ENCODE assay signal across 30 cellular contexts in the genomic region with DNA sequence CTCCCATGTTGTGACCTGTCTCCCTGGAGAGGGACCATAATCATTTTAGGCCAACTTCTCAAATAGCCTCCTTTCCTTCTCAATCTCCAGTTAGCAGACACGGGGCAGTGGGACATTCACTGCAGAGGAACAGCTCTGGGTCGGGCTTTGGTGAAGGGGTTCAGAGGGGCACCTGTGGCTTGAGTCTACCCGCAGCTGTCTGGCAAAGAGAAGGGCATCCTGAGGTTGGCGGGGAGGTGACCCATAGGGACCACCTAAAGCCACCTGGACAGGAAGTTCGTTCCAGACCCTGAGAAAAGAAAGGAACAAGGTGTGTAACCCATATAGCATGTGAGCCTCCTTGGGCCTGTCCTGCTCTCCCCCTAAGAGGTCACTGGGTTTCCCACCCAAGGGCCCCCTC.
"Had no signal": no experiment of that assay in that cellular context is flagged by ENCODE, and none has a peak within 500 bp of the region (broad histone marks: within the 10 kb centered on the region; RNA-seq: fewer than 3 reads in every experiment).

No MANE protein-coding gene starts in this region.

- H3K9me3 ChIP-seq: ascending aorta had no signal

- H3K27ac Mint-ChIP-seq: activated B cell treated with CpG ODN at 0.5 μM for 24 hours; activated CD8-positive, alpha-beta T cell treated with anti-CD3 and anti-CD28 coated beads for 36 hours; activated naive CD4-positive, alpha-beta T cell treated with anti-CD3 and anti-CD28 coated beads, Interleukin-2, amount 50 U/mL, for 72 hours; activated naive CD8-positive, alpha-beta T cell treated with anti-CD3 and anti-CD28 coated beads, Interleukin-2, amount 10 ng/mL, durations not matched to agents 7 days and 5 days; activated T-helper 17 cell treated with anti-CD3 and anti-CD28 coated beads, Interleukin-2, amount 50 U/mL, for 72 hours; brain; endodermal cell had no signal

- H3K36me3 ChIP-seq: ascending aorta, breast epithelium, cardiac muscle cell, WERI-Rb-1 had no signal

- H3K4me1 ChIP-seq: ascending aorta, breast epithelium had no signal

- H3K9me3 Mint-ChIP-seq: activated B cell treated with CpG ODN at 0.5 μM for 24 hours; activated CD8-positive, alpha-beta T cell treated with anti-CD3 and anti-CD28 coated beads for 36 hours; activated naive CD4-positive, alpha-beta T cell treated with anti-CD3 and anti-CD28 coated beads, Interleukin-2, amount 10 ng/mL, durations not matched to agents 7 days and 5 days; activated naive CD4-positive, alpha-beta T cell treated with anti-CD3 and anti-CD28 coated beads, Interleukin-2, amount 50 U/mL, for 72 hours; activated naive CD8-positive, alpha-beta T cell treated with anti-CD3 and anti-CD28 coated beads, Interleukin-2, amount 10 ng/mL, durations not matched to agents 7 days and 5 days; activated T-cell treated with anti-CD3 and anti-CD28 coated beads, Interleukin-2, amount 50 U/mL, for 4 hours; activated T-helper 17 cell treated with anti-CD3 and anti-CD28 coated beads, Interleukin-2, amount 50 U/mL, for 72 hours; dendritic cell treated with granulocyte-macrophage colony-stimulating factor and Interleukin-4, amounts not matched to agents 40 ng/mL and 50 ng/mL, for 4 days; endodermal cell had no signal

- H3K4me3 ChIP-seq: ascending aorta, breast epithelium, cardiac muscle cell, coronary artery, dorsolateral prefrontal cortex had no signal

- DNase-seq: activated B cell treated with CpG ODN at 0.5 μM for 24 hours; activated CD4-positive, alpha-beta T cell treated with anti-CD3 and anti-CD28 coated beads for 48 hours; activated CD4-positive, alpha-beta T cell treated with anti-CD3 and anti-CD28 coated beads, Interleukin-2, amount 50 U/mL, for 1 hour; activated CD4-positive, alpha-beta T cell treated with anti-CD3 and anti-CD28 coated beads, Interleukin-2, amount 50 U/mL, for 48 hours; activated CD8-positive, alpha-beta memory T cell treated with anti-CD3 and anti-CD28 coated beads for 24 hours; activated CD8-positive, alpha-beta T cell treated with anti-CD3 and anti-CD28 coated beads for 36 hours; activated gamma-delta T cell; activated naive CD4-positive, alpha-beta T cell; activated naive CD4-positive, alpha-beta T cell treated with anti-CD3 and anti-CD28 coated beads, Interleukin-2, amount 10 ng/mL, durations not matched to agents 7 days and 5 days; activated naive CD8-positive, alpha-beta T cell treated with anti-CD3 and anti-CD28 coated beads, Interleukin-2, amount 10 ng/mL, durations not matched to agents 7 days and 5 days; activated T-cell treated with anti-CD3 and anti-CD28 coated beads, Interleukin-2, amount 50 U/mL, for 4 hours; central memory CD4-positive, alpha-beta T cell; cerebellar nuclear complex; effector memory CD4-positive, alpha-beta T cell; endodermal cell; foreskin fibroblast; head of caudate nucleus; T-helper 2 cell; WERI-Rb-1 had no signal

- H3K27me3 ChIP-seq: ascending aorta, breast epithelium, cardiac muscle cell, dorsolateral prefrontal cortex had no signal

- H3K4me3 Mint-ChIP-seq: activated B cell treated with CpG ODN at 0.5 μM for 24 hours; activated CD8-positive, alpha-beta T cell treated with anti-CD3 and anti-CD28 coated beads for 36 hours; activated naive CD4-positive, alpha-beta T cell treated with anti-CD3 and anti-CD28 coated beads, Interleukin-2, amount 10 ng/mL, durations not matched to agents 7 days and 5 days; activated naive CD8-positive, alpha-beta T cell treated with anti-CD3 and anti-CD28 coated beads, Interleukin-2, amount 10 ng/mL, durations not matched to agents 7 days and 5 days; activated T-cell treated with anti-CD3 and anti-CD28 coated beads, Interleukin-2, amount 50 U/mL, for 4 hours; activated T-helper 17 cell treated with anti-CD3 and anti-CD28 coated beads, Interleukin-2, amount 50 U/mL, for 72 hours; brain; dendritic cell treated with granulocyte-macrophage colony-stimulating factor and Interleukin-4, amounts not matched to agents 40 ng/mL and 50 ng/mL, for 4 days; endodermal cell had no signal

- H3K27ac ChIP-seq: ascending aorta, breast epithelium, cardiac muscle cell, coronary artery, dorsolateral prefrontal cortex, WERI-Rb-1 had no signal

- H3K36me3 Mint-ChIP-seq: activated naive CD4-positive, alpha-beta T cell treated with anti-CD3 and anti-CD28 coated beads, Interleukin-2, amount 10 ng/mL, durations not matched to agents 7 days and 5 days; activated naive CD4-positive, alpha-beta T cell treated with anti-CD3 and anti-CD28 coated beads, Interleukin-2, amount 50 U/mL, for 72 hours; activated naive CD8-positive, alpha-beta T cell treated with anti-CD3 and anti-CD28 coated beads, Interleukin-2, amount 10 ng/mL, durations not matched to agents 7 days and 5 days; brain had no signal

- ATAC-seq: activated CD4-positive, CD25-positive, alpha-beta regulatory T cell treated with anti-CD3 and anti-CD28 coated beads, Interleukin-2, amount 50 U/mL, for 24 hours; activated CD8-positive, alpha-beta T cell treated with anti-CD3 and anti-CD28 coated beads for 36 hours; activated naive CD4-positive, alpha-beta T cell treated with anti-CD3 and anti-CD28 coated beads, Interleukin-2, amount 50 U/mL, for 72 hours; activated T-cell treated with anti-CD3 and anti-CD28 coated beads, Interleukin-2, amount 50 U/mL, for 4 hours; activated T-helper 17 cell treated with anti-CD3 and anti-CD28 coated beads, Interleukin-2, amount 50 U/mL, for 72 hours; esophagus mucosa had no signal

- H3K27me3 Mint-ChIP-seq: activated B cell treated with CpG ODN at 0.5 μM for 24 hours; activated CD8-positive, alpha-beta T cell treated with anti-CD3 and anti-CD28 coated beads for 36 hours had no signal

- H3K4me1 Mint-ChIP-seq: activated B cell treated with CpG ODN at 0.5 μM for 24 hours; activated naive CD4-positive, alpha-beta T cell treated with anti-CD3 and anti-CD28 coated beads, Interleukin-2, amount 10 ng/mL, durations not matched to agents 7 days and 5 days; activated naive CD8-positive, alpha-beta T cell treated with anti-CD3 and anti-CD28 coated beads, Interleukin-2, amount 10 ng/mL, durations not matched to agents 7 days and 5 days; endodermal cell had no signal
